In the genomic region with DNA sequence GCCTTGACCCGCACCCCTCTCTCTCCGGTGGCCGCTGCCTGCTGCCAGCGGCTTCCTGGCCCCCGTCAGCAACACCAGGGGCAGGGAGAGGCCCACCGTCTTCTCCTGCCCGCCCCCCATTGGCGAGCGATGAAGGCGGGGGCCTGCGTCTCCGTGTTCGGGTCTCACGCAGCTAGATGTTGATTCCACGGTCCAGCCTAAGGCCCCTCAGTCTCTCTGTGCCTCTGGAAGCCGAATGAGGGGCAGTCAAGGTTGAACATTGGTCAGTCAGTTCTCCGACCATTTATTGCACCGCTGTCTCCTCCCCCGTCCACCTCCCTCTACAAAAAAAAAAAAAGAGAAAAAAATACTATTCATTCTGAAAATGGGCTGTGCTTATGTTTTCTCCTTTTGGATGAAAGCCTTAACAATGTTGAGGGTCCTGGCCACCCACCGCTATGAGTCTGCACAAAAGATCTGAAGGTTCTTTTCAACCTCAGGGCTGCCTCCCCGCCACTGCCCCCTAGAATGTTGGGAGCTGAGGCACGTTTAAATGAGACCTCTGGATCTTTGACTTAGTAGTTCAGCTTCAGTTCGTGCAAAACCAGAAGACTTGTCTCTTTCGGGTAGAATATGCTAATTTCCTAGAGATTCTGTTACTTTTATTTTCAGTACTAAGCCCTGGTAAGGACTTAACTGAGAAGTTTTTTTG, we compare ENCODE assay signal across 7 cellular contexts. TPM values are rescaled to one million over a fixed set of nuclear protein-coding genes. Genes with fewer than 3 reads are reported as not detected.
DNase-seq lines count a peak whose midpoint lies in the region; ATAC-seq, FAIRE-seq and TF ChIP-seq lines count a peak whose summit lies in the region.

No MANE protein-coding gene starts in this region.

- no peaks in the 10 kb centered on the region for H3K9me3 ChIP-seq in GM12878 (replicated peaks; ENCODE audit: control insufficient read depth, insufficient read depth, low read length)
- no peaks in the 10 kb centered on the region for H3K9me3 ChIP-seq in kidney (ENCODE audit: control insufficient read depth in 1 of 2, low read length in 2 of 2)

- no peak for FAIRE-seq in GM12878 (lab: Jason Lieb, UNC)
- FAIRE-seq in kidney (lab: Jason Lieb, UNC), result no peak

- H4K20me1 ChIP-seq in GM12878 (ENCODE audit: control insufficient read depth, insufficient read depth), result no peaks in the 10 kb centered on the region; the same call in 1 of the 2 replicates

- CTCF ChIA-PET in GM12878 (lab: Yijun Ruan, JAX), result interaction anchor here (0.6 to 3.7 kb wide), 11 partner anchors 10 to 334 kb away, joined by 3 to 20 read pairs (median 3); partner anchors contain the start of gene PSMA4

- H3K4me1 ChIP-seq in GM12878 (ENCODE audit: control insufficient read depth, insufficient read depth, low read length), result 0 out of 2 replicates have a peak, but pooled peaks cover 8% of the 10 kb centered on the region
- peaks cover 5 to 12% of the 10 kb centered on the region in 2 donors for H3K4me1 ChIP-seq in kidney (ENCODE audit: control insufficient read depth in 1 of 2, insufficient read depth in 1 of 2, low read depth in 1 of 2, low read length in 2 of 2)

- WGBS in GM12878 (ENCODE audit: insufficient coverage, insufficient replicate concordance, low lambda C conversion rate, missing lambda C conversion rate), result 0% methylated on average over 24 of the region's 24 CpGs

- peaks cover 56% of the 10 kb centered on the region for H3K79me2 ChIP-seq in GM12878 (ENCODE audit: control insufficient read depth, insufficient read depth, low read length)

- in situ Hi-C loops in GM12878 (cut with MboI), result no loop called here

- intact Hi-C loops in GM12878 (cut with micrococcal nuclease; ENCODE audit: unreplicated experiment) (no loop called here), kidney (cut with DNase I) (no loop called here)

- 0 out of 2 replicates have a peak, but pooled peaks have one; percentile 56 for TF ChIP-seq POLR2A in GM12878 (IDR thresholded peaks at IDR 0.05; ENCODE audit: low read depth, low read length)

- POLR2A ChIA-PET in GM12878 (lab: Charles Lee), result interaction anchor here (0.9 to 2.5 kb wide), 8 partner anchors 8 to 140 kb away, joined by 3 to 13 read pairs (median 4); partner anchors contain the start of genes PSMA4 and SKIC8

- TF ChIP-seq EP300 in GM12878 (IDR thresholded peaks at IDR 0.05; ENCODE audit: borderline replicate concordance in 1 of 2, control insufficient read depth in 1 of 2, low read depth in 2 of 2, low read length in 2 of 2), result no peak

- DNase-seq in GM06990 (ENCODE audit: extremely low read depth, insufficient read length), result no peak
- DNase-seq in RPMI8226, result peak; percentile 27
- DNase-seq in GM12878 (ENCODE audit: low read depth, low spot score), result no peak
- DNase-seq in kidney, result no peak
- DNase-seq in stimulated activated CD4-positive, alpha-beta T cell treated with anti-CD3 and anti-CD28 coated beads, Interleukin-4, amount 100 ng/mL, for 4 hours, result peak; percentile 4 to 15
- DNase-seq in DMS153 treated with DMSO at 0.1 percent for 48 hours (lab: John Stamatoyannopoulos, UW; ENCODE audit: unreplicated experiment), result no peak

- H3K27me3 ChIP-seq in GM06990 (replicated peaks; ENCODE audit: control insufficient read depth, insufficient read depth, low read length) (no peaks in the 10 kb centered on the region), GM12878 (replicated peaks in 1 of 2; ENCODE audit: control insufficient read depth in 2 of 2, insufficient read depth in 2 of 2, low read length in 1 of 2) (no peaks in the 10 kb centered on the region)

- H3K27ac ChIP-seq in GM12878 (ENCODE audit: control insufficient read depth, insufficient read depth), result peak overlapping the region; percentile 95
- H3K27ac ChIP-seq in kidney (ENCODE audit: low read depth in 2 of 2, low read length in 2 of 2), result peak overlapping the region; percentile 91 to 92

- RAD21 ChIA-PET in GM12878 (lab: Charles Lee; ENCODE audit: unreplicated experiment), result interaction anchor here (0.7 to 1.7 kb wide), 5 partner anchors 17 to 875 kb away, joined by 3 to 12 read pairs (median 3); partner anchors contain the start of gene PSMA4

- H3K4me2 ChIP-seq in GM12878 (ENCODE audit: control insufficient read depth, insufficient read depth), result peak overlapping the region; percentile 73

- no peak overlapping the region for H2AFZ ChIP-seq in GM12878 (ENCODE audit: control insufficient read depth, low read depth, low read length)

- H3K4me3 ChIP-seq in GM06990 (replicated peaks; ENCODE audit: low read depth, low read length) (peak overlapping the region; percentile 97), GM12878 (peak overlapping the region; percentile 98), kidney (ENCODE audit: low read length in 2 of 2) (peak overlapping the region; percentile 91 to 99)

- TF ChIP-seq RAD21 in GM12878 (IDR thresholded peaks at IDR 0.05; ENCODE audit: insufficient read depth, low read depth, low read length), result no peak

- ATAC-seq in HG02840 (IDR thresholded peaks at IDR 0.05; ENCODE audit: low FRiP score, unreplicated experiment) (peak; percentile 20), GM12878 (peak; percentile 52)

- peaks cover 10% of the 10 kb centered on the region for H3K36me3 ChIP-seq in GM06990 (ENCODE audit: control insufficient read depth, insufficient read depth, low read length)
- peaks cover 0 to 11% of the 10 kb centered on the region in 2 experiments; a peak in 2 of 4 replicates for H3K36me3 ChIP-seq in GM12878 (ENCODE audit: control insufficient read depth in 2 of 2, insufficient read depth in 2 of 2, low read length in 1 of 2)
- H3K36me3 ChIP-seq in kidney (ENCODE audit: control insufficient read depth in 1 of 2, insufficient read depth in 2 of 2, low read length in 2 of 2), result peaks cover 5 to 14% of the 10 kb centered on the region in 2 donors

- H3K9ac ChIP-seq in GM12878 (ENCODE audit: control insufficient read depth, insufficient read depth, low read length) (peak overlapping the region; percentile 98), kidney (ENCODE audit: low read length in 2 of 2) (peak overlapping the region; percentile 84 to 94)

- no TSS peak for BruUV-seq in GM12878 (replicated peaks; lab: Mats Ljungman, UMichigan)

- SMC1A ChIA-PET in GM12878 (lab: Charles Lee; ENCODE audit: uncharacterized antibody, unreplicated experiment), result interaction anchor here (1.0 to 1.7 kb wide), 6 partner anchors 11 to 284 kb away, joined by 3 to 9 read pairs (median 4); partner anchors contain the start of gene SKIC8

- TF ChIP-seq CTCF in GM06990 (IDR thresholded peaks at IDR 0.05; ENCODE audit: insufficient read depth, low read length, poor library complexity, severe bottlenecking) (no peak), GM12878 (IDR thresholded peaks at IDR 0.05 in 2 of 3, conservative IDR thresholded peaks at IDR 0.05 in 1 of 3; ENCODE audit: control insufficient read depth in 2 of 3, extremely low read depth in 1 of 3, insufficient read depth in 1 of 3, low read depth in 3 of 3, low read length in 3 of 3) (peak in 2 of 3 experiments; percentile 20 to 28; a peak in 3 of 6 replicates), kidney (IDR thresholded peaks at IDR 0.05; ENCODE audit: borderline replicate concordance, extremely low read depth, insufficient read depth) (no peak)

TF ChIP-seq in GM12878, 131 proteins besides CTCF, POLR2A, EP300 and RAD21 (continues in another document):
- no peak for TF ChIP-seq HDAC6 (IDR thresholded peaks at IDR 0.05; ENCODE audit: unreplicated experiment)

RNA-seq across cellular contexts. Expression of gene IREB2, which starts 0.7 kb away (rescaled TPM):
- total RNA-seq in GM12878 (2013; cell fraction: nucleolus; rRNA removed), result 107 and 109 TPM in 2 replicates
- 22.8 and 23.0 TPM in 2 replicates for total RNA-seq in GM12878 (2014; rRNA removed)
- 25.8 and 30.0 TPM in 2 replicates for total RNA-seq in GM12878 (2014; rRNA removed; fragmentation: Illumina TruSeq; extraction: Trizol)
- total RNA-seq in GM12878 (2021), result 51.3 and 52.4 TPM in 2 replicates
- 11.5 TPM for polyA plus RNA-seq in GM12878 (2011; ENCODE audit: low read depth)
- polyA plus RNA-seq in GM12878 (2011; rRNA removed), result 35.7 and 49.6 TPM in 2 replicates
- 13.1 and 17.0 TPM in 2 replicates for polyA plus RNA-seq in GM12878 (2011; cell fraction: cytosol; rRNA removed)
- polyA plus RNA-seq in GM12878 (2011; cell fraction: nucleus; rRNA removed), result 21.4 and 26.3 TPM in 2 replicates
- 23.9 and 27.4 TPM in 2 replicates for polyA plus RNA-seq in GM12878 (2012)
- 34.9 and 48.1 TPM in 2 replicates for polyA plus RNA-seq in GM12878 (2014; fragmentation: Illumina TruSeq; extraction: Trizol)
- 10 to 100 TPM; 13.0 to 13.9 TPM for polyA plus RNA-seq in GM12878 (2014; fragmentation: Nextera tagmentation; extraction: Ambion mirVana)
- 21.9 and 23.1 TPM in 2 replicates for polyA plus RNA-seq in GM12878 (2014; rRNA removed)
- 10 to 100 TPM; 21.9 to 25.8 TPM for polyA plus RNA-seq in GM12878 (2016; fragmentation: Nextera tagmentation; extraction: Ambion mirVana)
- 41.2 and 58.5 TPM in 2 replicates for polyA minus RNA-seq in GM12878 (2011; rRNA and poly(A)+ RNA removed)
- polyA minus RNA-seq in GM12878 (2011; cell fraction: cytosol; rRNA and poly(A)+ RNA removed), result 26.2 and 35.7 TPM in 2 replicates
- 23.1 and 35.3 TPM in 2 replicates for polyA minus RNA-seq in GM12878 (2011; cell fraction: nucleus; rRNA and poly(A)+ RNA removed)
- total RNA-seq in kidney, result 48.7 TPM
- 8.3 TPM for polyA plus RNA-seq in kidney (ENCODE audit: insufficient read depth, low read depth, low replicate concordance)

Comparison
In these comparisons a context has a peak if more than half of its experiments do, and no peak if none do; other contexts are left out.
1. DNase-seq: peak in RPMI8226 (single experiment) and stimulated activated CD4-positive, alpha-beta T cell treated with anti-CD3 and anti-CD28 coated beads, Interleukin-4, amount 100 ng/mL, for 4 hours (2 of 2); none in GM06990 (single experiment), GM12878 (single experiment), kidney (single experiment) and DMS153 treated with DMSO at 0.1 percent for 48 hours (single experiment).
2. CTCF ChIP-seq: peak in GM12878 (2 of 3); none in GM06990 (single experiment) and kidney (single experiment).
3. Peak in every context shown above with its lines, with median percentiles within 50 percentile points of each other: H3K4me3 ChIP-seq.